11 cellular contexts compared by ENCODE assay signal in the genomic region with DNA sequence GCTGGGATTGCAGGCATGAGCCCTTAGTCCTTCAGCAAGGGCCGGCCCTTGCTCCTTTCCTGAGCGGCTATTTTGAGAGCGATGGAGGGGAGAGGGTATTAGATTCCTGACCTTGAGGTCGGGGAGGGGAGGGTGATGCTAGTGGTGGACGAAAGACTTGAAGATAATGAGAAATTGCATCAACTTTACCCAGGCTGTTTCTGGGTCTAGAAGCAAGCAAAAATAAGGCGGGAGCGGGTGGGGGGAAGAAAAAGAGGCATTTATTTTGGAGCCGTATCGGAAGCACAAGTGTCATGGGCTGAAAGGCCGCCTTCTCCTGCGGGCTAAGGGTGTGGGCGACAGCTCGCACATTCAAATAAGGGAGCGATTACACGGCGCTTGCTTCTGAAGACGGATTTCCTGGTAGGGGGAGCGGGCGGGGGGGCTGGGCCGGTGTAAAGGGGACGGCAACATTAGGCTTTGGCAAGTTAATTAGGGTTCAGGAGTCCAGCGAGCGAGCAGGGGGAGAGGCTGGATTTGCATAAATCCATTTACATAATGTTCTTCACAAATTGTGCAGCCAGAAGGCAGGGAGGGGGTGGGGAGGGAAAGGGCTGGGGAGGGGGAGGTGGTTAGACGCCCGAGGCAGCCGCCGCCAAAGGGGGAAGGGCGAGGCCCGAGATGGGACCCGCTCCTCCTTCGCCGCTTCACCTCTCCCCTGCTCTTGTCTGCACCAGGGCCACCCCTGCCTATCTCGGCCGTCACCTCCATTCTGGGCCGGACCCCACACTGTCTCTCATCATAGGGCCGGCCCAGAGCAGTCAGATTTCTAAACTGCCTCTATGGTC.
A peak's percentile ranks its signal among the peaks of the same experiment; 100 is the strongest.
DNase-seq lines count a peak whose midpoint lies in the region; ATAC-seq and TF ChIP-seq lines count a peak whose summit lies in the region.
"Had no signal": no experiment of that assay in that cellular context is flagged by ENCODE, and none has a peak within 500 bp of the region (broad histone marks: within the 10 kb centered on the region; RNA-seq: fewer than 3 reads in every experiment).

No MANE protein-coding gene starts in this region.

- ATAC-seq in left cardiac atrium (peak; percentile 34 to 52), Right ventricle myocardium inferior (no peak), HG02678 (IDR thresholded peaks at IDR 0.05; ENCODE audit: unreplicated experiment) (no peak)
- ATAC-seq: gastroesophageal sphincter had no signal

- H3K27me3 Mint-ChIP-seq in brain: peaks cover 14% of the 10 kb centered on the region
- peaks cover 70% of the 10 kb centered on the region for H3K27me3 Mint-ChIP-seq in type B pancreatic cell

- peaks cover under 1% of the 10 kb centered on the region for H3K36me3 Mint-ChIP-seq in brain
- no peaks in the 10 kb centered on the region for H3K36me3 Mint-ChIP-seq in type B pancreatic cell

- TF ChIP-seq CTCF in brain (conservative IDR thresholded peaks at IDR 0.05) (no peak), type B pancreatic cell (conservative IDR thresholded peaks at IDR 0.05) (no peak)

- H3K4me3 Mint-ChIP-seq in brain (peak overlapping the region; percentile 54 to 81 (median 77)), type B pancreatic cell (peak overlapping the region; percentile 81)

- H3K9me3 Mint-ChIP-seq in brain (peaks cover under 1 to 8% (median 3%) of the 10 kb centered on the region in 5 experiments), type B pancreatic cell (no peaks in the 10 kb centered on the region)

- intact Hi-C loops in left cardiac atrium (cut with DNase I): no loop called here
- intact Hi-C loops in Right ventricle myocardium inferior (cut with DNase I): no loop called here

- H3K27ac Mint-ChIP-seq in brain (peak overlapping the region; percentile 30 to 97 (median 92)), type B pancreatic cell (peak overlapping the region; percentile 64)

- DNase-seq in left cardiac atrium (no peak), Right ventricle myocardium inferior (ENCODE audit: missing footprints) (no peak), medulla oblongata (ENCODE audit: extremely low spot score) (peak; percentile 7), type B pancreatic cell (ENCODE audit: extremely low spot score, unreplicated experiment) (no peak), T1000 (lab: John Stamatoyannopoulos, UW) (no peak), amniotic stem cell (lab: John Stamatoyannopoulos, UW) (no peak)
- DNase-seq: BE2C; stimulated activated naive CD4-positive, alpha-beta T cell treated with Interleukin-2 at 50 U/mL for 16 hours had no signal

- H3K4me1 Mint-ChIP-seq in brain (peaks cover 62% of the 10 kb centered on the region), type B pancreatic cell (ENCODE audit: unreplicated experiment) (peaks cover 20% of the 10 kb centered on the region)

Comparison
In these comparisons a context has a peak if more than half of its experiments do, and no peak if none do; other contexts are left out.
1. ATAC-seq: peak in left cardiac atrium (2 of 2); none in Right ventricle myocardium inferior (single experiment) and HG02678 (single experiment).